In genomic region chr18:8912348-8913057, GRCh38 we compare ENCODE assay signal across 1 cellular context.
TF ChIP-seq lines count a peak whose summit lies in the region.

No MANE protein-coding gene starts in this region.

TF ChIP-seq in K562, 482 proteins besides CTCF, POLR2A, EP300 and RAD21 (continued from another document and continues in another):
- no peak for TF ChIP-seq CHD7 (IDR thresholded peaks at IDR 0.05; ENCODE audit: low read depth, low read length)
- peak in 1 of 2 experiments; percentile 61; a peak in 1 of 4 replicates for TF ChIP-seq MLLT1 (IDR thresholded peaks at IDR 0.05)
- TF ChIP-seq ZNF316 (IDR thresholded peaks at IDR 0.05), result no peak
- TF ChIP-seq KLF13 (tag; IDR thresholded peaks at IDR 0.05; ENCODE audit: borderline replicate concordance, low read depth), result 0 out of 2 replicates have a peak, but pooled peaks have one; percentile 58
- TF ChIP-seq MEIS2 (IDR thresholded peaks at IDR 0.05; ENCODE audit: partially characterized antibody), result peak; percentile 94
- 0 out of 2 replicates have a peak, but pooled peaks have one; percentile 29 for TF ChIP-seq MAX (CRISPR knock-in tag; IDR thresholded peaks at IDR 0.05)
- no peak for TF ChIP-seq GTF2E2 (tag; IDR thresholded peaks at IDR 0.05)
- no peak for TF ChIP-seq KAT2B (IDR thresholded peaks at IDR 0.05; ENCODE audit: low read depth, low read length)
- TF ChIP-seq E2F4 (CRISPR knock-in tag; IDR thresholded peaks at IDR 0.05; ENCODE audit: low read depth), result 0 out of 2 replicates have a peak, but pooled peaks have one; percentile 18
- TF ChIP-seq ZNF699 (CRISPR knock-in tag; IDR thresholded peaks at IDR 0.05; ENCODE audit: insufficient replicate concordance), result peak; percentile 78
- TF ChIP-seq HMBOX1 (IDR thresholded peaks at IDR 0.05), result no peak
- 0 out of 2 replicates have a peak, but pooled peaks have one; percentile 13 for TF ChIP-seq SOX6 (IDR thresholded peaks at IDR 0.05)
- no peak for TF ChIP-seq BCOR (IDR thresholded peaks at IDR 0.05)
- TF ChIP-seq SP2 (IDR thresholded peaks at IDR 0.05; ENCODE audit: extremely low read depth, low read depth, low read length, poor library complexity, severe bottlenecking), result no peak
- no peak for TF ChIP-seq PCBP2 (IDR thresholded peaks at IDR 0.05; ENCODE audit: low read depth, low read length, poor library complexity, severe bottlenecking)
- TF ChIP-seq UBTF (IDR thresholded peaks at IDR 0.05; ENCODE audit: borderline replicate concordance in 1 of 2, low read depth in 2 of 2, low read length in 2 of 2), result 0 out of 4 replicates have a peak, but pooled peaks of 1 of the 2 experiments have one; percentile 44
- TF ChIP-seq FOXJ2 (tag; IDR thresholded peaks at IDR 0.05), result peak; percentile 78
- TF ChIP-seq ZMIZ1 (IDR thresholded peaks at IDR 0.05; ENCODE audit: low read depth in 2 of 2, low read length in 2 of 2), result no peak
- TF ChIP-seq MECOM (CRISPR knock-in tag; IDR thresholded peaks at IDR 0.05), result no peak
- peak; percentile 25 to 65 for TF ChIP-seq E2F6 (IDR thresholded peaks at IDR 0.05; ENCODE audit: borderline replicate concordance in 1 of 2, extremely low read depth in 1 of 2, insufficient read depth in 1 of 2, insufficient read length in 1 of 2, low read depth in 1 of 2, low read length in 1 of 2, poor library complexity in 1 of 2, severe bottlenecking in 1 of 2)
- no peak for TF ChIP-seq COPS2 (conservative IDR thresholded peaks at IDR 0.05)
- no peak for TF ChIP-seq ZSCAN32 (CRISPR knock-in tag; IDR thresholded peaks at IDR 0.05)
- peak; percentile 88 for TF ChIP-seq PRDM10 (IDR thresholded peaks at IDR 0.05; ENCODE audit: partially characterized antibody)
- no peak for TF ChIP-seq ZNF57 (CRISPR knock-in tag; IDR thresholded peaks at IDR 0.05)
- TF ChIP-seq E2F3 (CRISPR knock-in tag; IDR thresholded peaks at IDR 0.05), result no peak
